In the genomic region with DNA sequence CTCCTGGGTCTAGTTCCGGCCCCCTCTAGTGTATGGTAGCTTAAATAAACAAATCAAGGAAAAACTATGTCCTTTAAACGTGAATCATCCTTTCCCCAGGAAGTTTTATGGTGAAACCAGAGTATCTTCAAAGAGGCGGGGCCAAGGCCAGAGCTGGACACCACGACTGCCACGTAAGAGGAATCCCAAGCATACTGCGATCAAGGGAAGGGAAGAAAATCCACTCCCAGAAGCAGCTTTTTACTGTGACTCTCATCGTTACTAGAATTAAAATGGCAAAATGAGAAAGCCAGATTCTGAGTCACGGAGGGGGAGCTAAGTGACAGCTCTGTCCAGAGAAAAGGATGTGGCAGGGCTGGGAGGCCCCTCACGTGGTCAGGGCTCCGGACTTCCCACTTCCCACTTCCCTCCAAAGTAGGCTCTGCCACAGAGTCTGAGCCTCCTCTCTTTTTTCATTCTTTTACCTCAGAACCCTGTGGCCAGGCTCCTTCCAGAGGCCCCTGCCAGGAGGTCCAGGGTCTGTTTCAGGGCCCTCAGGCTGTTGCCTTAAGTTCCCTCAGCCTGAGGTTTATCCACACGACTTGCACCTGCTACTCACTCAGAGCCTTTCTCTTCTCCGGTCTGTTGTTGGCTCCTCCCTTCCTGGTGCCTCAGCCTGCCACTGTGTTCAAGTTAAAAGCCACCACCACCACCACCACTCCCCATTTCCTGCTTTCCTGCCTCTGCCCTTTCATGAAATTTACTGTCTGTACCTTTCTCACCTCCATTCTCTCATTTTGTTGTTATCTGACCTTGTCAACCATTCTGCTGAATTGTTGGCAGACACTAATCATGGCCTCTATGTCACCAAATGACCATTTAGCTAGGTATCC, we compare ENCODE assay signal across 1 cellular context.
A peak's percentile ranks its signal among the peaks of the same experiment; 100 is the strongest.
TF ChIP-seq lines count a peak whose summit lies in the region.

No MANE protein-coding gene starts in this region.

TF ChIP-seq in HepG2, 621 proteins besides CTCF, POLR2A, EP300 and RAD21 (continued from another document):
- TF ChIP-seq, protein P1, sequence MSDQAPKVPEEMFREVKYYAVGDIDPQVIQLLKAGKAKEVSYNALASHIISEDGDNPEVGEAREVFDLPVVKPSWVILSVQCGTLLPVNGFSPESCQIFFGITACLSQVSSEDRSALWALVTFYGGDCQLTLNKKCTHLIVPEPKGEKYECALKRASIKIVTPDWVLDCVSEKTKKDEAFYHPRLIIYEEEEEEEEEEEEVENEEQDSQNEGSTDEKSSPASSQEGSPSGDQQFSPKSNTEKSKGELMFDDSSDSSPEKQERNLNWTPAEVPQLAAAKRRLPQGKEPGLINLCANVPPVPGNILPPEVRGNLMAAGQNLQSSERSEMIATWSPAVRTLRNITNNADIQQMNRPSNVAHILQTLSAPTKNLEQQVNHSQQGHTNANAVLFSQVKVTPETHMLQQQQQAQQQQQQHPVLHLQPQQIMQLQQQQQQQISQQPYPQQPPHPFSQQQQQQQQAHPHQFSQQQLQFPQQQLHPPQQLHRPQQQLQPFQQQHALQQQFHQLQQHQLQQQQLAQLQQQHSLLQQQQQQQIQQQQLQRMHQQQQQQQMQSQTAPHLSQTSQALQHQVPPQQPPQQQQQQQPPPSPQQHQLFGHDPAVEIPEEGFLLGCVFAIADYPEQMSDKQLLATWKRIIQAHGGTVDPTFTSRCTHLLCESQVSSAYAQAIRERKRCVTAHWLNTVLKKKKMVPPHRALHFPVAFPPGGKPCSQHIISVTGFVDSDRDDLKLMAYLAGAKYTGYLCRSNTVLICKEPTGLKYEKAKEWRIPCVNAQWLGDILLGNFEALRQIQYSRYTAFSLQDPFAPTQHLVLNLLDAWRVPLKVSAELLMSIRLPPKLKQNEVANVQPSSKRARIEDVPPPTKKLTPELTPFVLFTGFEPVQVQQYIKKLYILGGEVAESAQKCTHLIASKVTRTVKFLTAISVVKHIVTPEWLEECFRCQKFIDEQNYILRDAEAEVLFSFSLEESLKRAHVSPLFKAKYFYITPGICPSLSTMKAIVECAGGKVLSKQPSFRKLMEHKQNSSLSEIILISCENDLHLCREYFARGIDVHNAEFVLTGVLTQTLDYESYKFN (CRISPR knock-in tag; conservative IDR thresholded peaks at IDR 0.05) = peak; percentile 75
- TF ChIP-seq GABPA (IDR thresholded peaks at IDR 0.05; ENCODE audit: low read depth, low read length) (no peak), GABPA (CRISPR knock-in tag; IDR thresholded peaks at IDR 0.05; ENCODE audit: low read depth) (peak; percentile 56), ZNF564 (CRISPR knock-in tag; IDR thresholded peaks at IDR 0.05) (0 out of 2 replicates have a peak, but pooled peaks have one; percentile 25), HOXA3 (CRISPR knock-in tag; IDR thresholded peaks at IDR 0.05) (peak; percentile 53; the same call in 1 of the 2 replicates), ZNF777 (CRISPR knock-in tag; IDR thresholded peaks at IDR 0.05) (no peak), REL (CRISPR knock-in tag; conservative IDR thresholded peaks at IDR 0.05) (no peak), GFI1 (CRISPR knock-in tag; IDR thresholded peaks at IDR 0.05; ENCODE audit: borderline replicate concordance) (peak; percentile 76; the same call in 1 of the 2 replicates), ESRRA (CRISPR knock-in tag; IDR thresholded peaks at IDR 0.05; ENCODE audit: low read depth) (0 out of 2 replicates have a peak, but pooled peaks have one; percentile 9), HOXA5 (CRISPR knock-in tag; IDR thresholded peaks at IDR 0.05) (0 out of 2 replicates have a peak, but pooled peaks have one; percentile 16), ZNF83 (CRISPR knock-in tag; IDR thresholded peaks at IDR 0.05; ENCODE audit: borderline replicate concordance) (no peak), CCDC6 (CRISPR knock-in tag; IDR thresholded peaks at IDR 0.05) (no peak), CREM (IDR thresholded peaks at IDR 0.05) (peak; percentile 34; the same call in 1 of the 2 replicates), CREM (CRISPR knock-in tag; IDR thresholded peaks at IDR 0.05) (no peak), KAT8 (CRISPR knock-in tag; IDR thresholded peaks at IDR 0.05) (peak; percentile 32; the same call in 1 of the 2 replicates), TAF15 (IDR thresholded peaks at IDR 0.05; ENCODE audit: low read depth, low read length, poor library complexity, severe bottlenecking) (no peak), MZF1 (CRISPR knock-in tag; IDR thresholded peaks at IDR 0.05; ENCODE audit: borderline replicate concordance) (no peak), MXI1 (IDR thresholded peaks at IDR 0.05; ENCODE audit: borderline replicate concordance, low read depth, low read length) (0 out of 3 replicates have a peak, but pooled peaks have one; percentile 15), MIER3 (CRISPR knock-in tag; IDR thresholded peaks at IDR 0.05; ENCODE audit: borderline replicate concordance) (0 out of 2 replicates have a peak, but pooled peaks have one; percentile 18), ZFP37 (CRISPR knock-in tag; IDR thresholded peaks at IDR 0.05; ENCODE audit: borderline replicate concordance) (0 out of 2 replicates have a peak, but pooled peaks have one; percentile 42), ELF3 (CRISPR knock-in tag; IDR thresholded peaks at IDR 0.05) (peak; percentile 89), IRF2 (CRISPR knock-in tag; IDR thresholded peaks at IDR 0.05) (peak; percentile 32; the same call in 1 of the 2 replicates), ZNF841 (CRISPR knock-in tag; IDR thresholded peaks at IDR 0.05; ENCODE audit: borderline replicate concordance) (no peak), NRL (CRISPR knock-in tag; IDR thresholded peaks at IDR 0.05; ENCODE audit: borderline replicate concordance) (no peak), TEAD3 (CRISPR knock-in tag; optimal IDR thresholded peaks at IDR 0.05; ENCODE audit: borderline replicate concordance) (no peak), RBFOX2 (IDR thresholded peaks at IDR 0.05; ENCODE audit: low read depth, low read length) (peak; percentile 61; the same call in 1 of the 2 replicates), SMYD3 (CRISPR knock-in tag; IDR thresholded peaks at IDR 0.05) (peak; percentile 70; the same call in 1 of the 2 replicates), ZSCAN29 (CRISPR knock-in tag; conservative IDR thresholded peaks at IDR 0.05) (0 out of 2 replicates have a peak, but pooled peaks have one; percentile 72), HOXD1 (CRISPR knock-in tag; IDR thresholded peaks at IDR 0.05) (no peak), ZNF124 (CRISPR knock-in tag; IDR thresholded peaks at IDR 0.05) (0 out of 2 replicates have a peak, but pooled peaks have one; percentile 3)
- TF ChIP-seq, protein P2, sequence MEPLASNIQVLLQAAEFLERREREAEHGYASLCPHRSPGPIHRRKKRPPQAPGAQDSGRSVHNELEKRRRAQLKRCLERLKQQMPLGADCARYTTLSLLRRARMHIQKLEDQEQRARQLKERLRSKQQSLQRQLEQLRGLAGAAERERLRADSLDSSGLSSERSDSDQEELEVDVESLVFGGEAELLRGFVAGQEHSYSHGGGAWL (CRISPR knock-in tag; IDR thresholded peaks at IDR 0.05) = peak; percentile 34; the same call in 1 of the 2 replicates
- TF ChIP-seq, protein P3, sequence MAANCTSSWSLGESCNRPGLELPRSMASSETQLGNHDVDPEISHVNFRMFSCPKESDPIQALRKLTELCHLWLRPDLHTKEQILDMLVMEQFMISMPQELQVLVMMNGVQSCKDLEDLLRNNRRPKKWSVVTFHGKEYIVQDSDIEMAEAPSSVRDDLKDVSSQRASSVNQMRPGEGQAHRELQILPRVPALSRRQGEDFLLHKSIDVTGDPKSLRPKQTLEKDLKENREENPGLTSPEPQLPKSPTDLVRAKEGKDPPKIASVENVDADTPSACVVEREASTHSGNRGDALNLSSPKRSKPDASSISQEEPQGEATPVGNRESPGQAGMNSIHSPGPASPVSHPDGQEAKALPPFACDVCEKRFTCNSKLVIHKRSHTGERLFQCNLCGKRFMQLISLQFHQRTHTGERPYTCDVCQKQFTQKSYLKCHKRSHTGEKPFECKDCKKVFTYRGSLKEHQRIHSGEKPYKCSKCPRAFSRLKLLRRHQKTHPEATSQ (CRISPR knock-in tag; IDR thresholded peaks at IDR 0.05; ENCODE audit: borderline replicate concordance) = peak; percentile 60; the same call in 1 of the 2 replicates
- TF ChIP-seq, protein P4, sequence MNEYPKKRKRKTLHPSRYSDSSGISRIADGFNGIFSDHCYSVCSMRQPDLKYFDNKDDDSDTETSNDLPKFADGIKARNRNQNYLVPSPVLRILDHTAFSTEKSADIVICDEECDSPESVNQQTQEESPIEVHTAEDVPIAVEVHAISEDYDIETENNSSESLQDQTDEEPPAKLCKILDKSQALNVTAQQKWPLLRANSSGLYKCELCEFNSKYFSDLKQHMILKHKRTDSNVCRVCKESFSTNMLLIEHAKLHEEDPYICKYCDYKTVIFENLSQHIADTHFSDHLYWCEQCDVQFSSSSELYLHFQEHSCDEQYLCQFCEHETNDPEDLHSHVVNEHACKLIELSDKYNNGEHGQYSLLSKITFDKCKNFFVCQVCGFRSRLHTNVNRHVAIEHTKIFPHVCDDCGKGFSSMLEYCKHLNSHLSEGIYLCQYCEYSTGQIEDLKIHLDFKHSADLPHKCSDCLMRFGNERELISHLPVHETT (CRISPR knock-in tag; conservative IDR thresholded peaks at IDR 0.05) = 0 out of 2 replicates have a peak, but pooled peaks have one; percentile 24
